ENCODE assay signal across 8 cellular contexts in genomic region chr19:1269478-1270167, GRCh38. TPM values are rescaled to one million over a fixed set of nuclear protein-coding genes. Genes with fewer than 3 reads are reported as not detected.
DNase-seq lines count a peak whose midpoint lies in the region; ATAC-seq and TF ChIP-seq lines count a peak whose summit lies in the region.

No MANE protein-coding gene starts in this region.

- peaks cover 5% of the 10 kb centered on the region for H3K36me3 Mint-ChIP-seq in IgD-negative memory B cell

- H3K27ac ChIP-seq in neural cell (ENCODE audit: low read length): peak overlapping the region; percentile 82
- H3K27ac ChIP-seq in suprapubic skin: peak overlapping the region; percentile 100

- no peaks in the 10 kb centered on the region for H3K27me3 Mint-ChIP-seq in IgD-negative memory B cell

- no peaks in the 10 kb centered on the region for H3K9me3 ChIP-seq in neural cell (ENCODE audit: low read length)
- H3K9me3 ChIP-seq in suprapubic skin: no peaks in the 10 kb centered on the region

- no peak for TF ChIP-seq POLR2A in suprapubic skin (IDR thresholded peaks at IDR 0.05)

- peaks cover 95% of the 10 kb centered on the region for H3K4me1 ChIP-seq in suprapubic skin

- under 1% methylated on average over 22 of the region's 63 CpGs for WGBS in suprapubic skin

- peaks cover 35 to 47% (median 41%) of the 10 kb centered on the region in 3 donors for H3K4me1 Mint-ChIP-seq in IgD-negative memory B cell

- peak; percentile 79 for TF ChIP-seq EP300 in neural cell (conservative IDR thresholded peaks at IDR 0.05; ENCODE audit: poor library complexity, severe bottlenecking)
- TF ChIP-seq EP300 in suprapubic skin (IDR thresholded peaks at IDR 0.05): no peak

- TF ChIP-seq CTCF in foreskin fibroblast (IDR thresholded peaks at IDR 0.05; ENCODE audit: low read depth, low read length): no peak
- no peak for TF ChIP-seq CTCF in neural cell (IDR thresholded peaks at IDR 0.05; ENCODE audit: poor library complexity, severe bottlenecking)
- TF ChIP-seq CTCF in suprapubic skin (IDR thresholded peaks at IDR 0.05): no peak

- H3K4me3 Mint-ChIP-seq in IgD-negative memory B cell: peak overlapping the region; percentile 84 to 97 (median 92)

- H3K27me3 ChIP-seq in neural cell (ENCODE audit: insufficient read depth, low read depth, low read length) (no peaks in the 10 kb centered on the region), suprapubic skin (no peaks in the 10 kb centered on the region)

- H3F3A ChIP-seq in neural cell (ENCODE audit: insufficient read depth, low read length, poor library complexity, severe bottlenecking): no peaks in the 10 kb centered on the region

- H3K9me2 ChIP-seq in neural cell (ENCODE audit: insufficient read depth, low read length): no peaks in the 10 kb centered on the region

- H3K4me2 ChIP-seq in neural cell (ENCODE audit: low read length): peak overlapping the region; percentile 99

- H3K27ac Mint-ChIP-seq in IgD-negative memory B cell: peak overlapping the region; percentile 93 to 95 (median 95)

- peak; percentile 67 for DNase-seq in DMS79 (lab: John Stamatoyannopoulos, UW)
- peak; percentile 92 for DNase-seq in RPMI7951 (ENCODE audit: low read depth)
- DNase-seq in activated gamma-delta T cell (lab: John Stamatoyannopoulos, UW): peak; percentile 79
- DNase-seq in foreskin fibroblast: peak; percentile 84 to 93
- peak; percentile 93 for DNase-seq in suprapubic skin (ENCODE audit: low spot score in 2 of 2)

- H3K9ac ChIP-seq in neural cell (ENCODE audit: low read length): peak overlapping the region; percentile 90

- H2AFZ ChIP-seq in neural cell (ENCODE audit: low read depth, low read length): no peak overlapping the region

- H3K36me3 ChIP-seq in neural cell (ENCODE audit: insufficient read depth, low read length): peaks cover 5% of the 10 kb centered on the region
- peaks cover 39% of the 10 kb centered on the region for H3K36me3 ChIP-seq in suprapubic skin

- TF ChIP-seq RAD21 in neural cell (conservative IDR thresholded peaks at IDR 0.05): no peak

- ATAC-seq in GM21528 (IDR thresholded peaks at IDR 0.05; ENCODE audit: low FRiP score, unreplicated experiment): peak; percentile 18

- H3K4me3 ChIP-seq in foreskin fibroblast (ENCODE audit: low read depth in 1 of 2, low read length in 2 of 2): peak overlapping the region; percentile 68 to 91
- peak overlapping the region; percentile 71 for H3K4me3 ChIP-seq in neural cell (ENCODE audit: low read length)
- peak overlapping the region; percentile 80 for H3K4me3 ChIP-seq in suprapubic skin

- H3K79me2 ChIP-seq in neural cell (replicated peaks; ENCODE audit: insufficient read depth, low read length): peaks cover 35% of the 10 kb centered on the region

- no peaks in the 10 kb centered on the region for H3K9me3 Mint-ChIP-seq in IgD-negative memory B cell

- peaks cover 20% of the 10 kb centered on the region for H4K20me1 ChIP-seq in neural cell (ENCODE audit: insufficient read depth)

TF ChIP-seq in neural cell, 6 proteins besides CTCF, POLR2A, EP300 and RAD21:
- no peak for TF ChIP-seq REST (IDR thresholded peaks at IDR 0.05; ENCODE audit: borderline replicate concordance)
- peak; percentile 92 for TF ChIP-seq MXI1 (conservative IDR thresholded peaks at IDR 0.05; ENCODE audit: poor library complexity, severe bottlenecking)
- TF ChIP-seq TAF1 (IDR thresholded peaks at IDR 0.05; ENCODE audit: low read depth): no peak
- no peak for TF ChIP-seq EZH2 (IDR thresholded peaks at IDR 0.05; ENCODE audit: borderline replicate concordance, insufficient read depth, low read length, poor library complexity, severe bottlenecking)

RNA-seq across cellular contexts. Expression of gene CIRBP, which starts 0.5 kb away (rescaled TPM):
- polyA plus RNA-seq in IgD-negative memory B cell (377 TPM), neural cell (1,663 and 1,665 TPM in 2 replicates)
- total RNA-seq in RPMI7951 (2014; rRNA removed; shearing (Covaris generic)): 44.2 and 66.8 TPM in 2 replicates
- 542 and 651 TPM in 2 replicates for polyA minus RNA-seq in neural cell
- 100 to 1,000 TPM; 338 to 672 (median 451) TPM for total RNA-seq in suprapubic skin

RNA-seq across cellular contexts. Expression of gene FAM174C, which starts 5.7 kb away (rescaled TPM):
- polyA plus RNA-seq in IgD-negative memory B cell: 115 TPM
- 57.6 and 92.0 TPM in 2 replicates for total RNA-seq in RPMI7951 (2014; rRNA removed; shearing (Covaris generic))
- 21.7 and 28.4 TPM in 2 replicates for polyA plus RNA-seq in neural cell
- polyA minus RNA-seq in neural cell: 5.1 and 7.5 TPM in 2 replicates
- total RNA-seq in suprapubic skin: 10 to 100 TPM; 44.3 to 72.5 (median 58.2) TPM

RNA-seq across cellular contexts. Expression of gene EFNA2, which starts 16.1 kb away (rescaled TPM):
- polyA plus RNA-seq in IgD-negative memory B cell (not detected), neural cell (9.8 and 10.3 TPM in 2 replicates)
- not detected in 2 replicates for total RNA-seq in RPMI7951 (2014; rRNA removed; shearing (Covaris generic))
- 23.4 and 24.8 TPM in 2 replicates for polyA minus RNA-seq in neural cell
- not detected for total RNA-seq in suprapubic skin

RNA-seq across cellular contexts. Expression of gene MIDN, which starts 21.2 kb away (rescaled TPM):
- 4.8 TPM for polyA plus RNA-seq in IgD-negative memory B cell
- 3.2 and 4.1 TPM in 2 replicates for total RNA-seq in RPMI7951 (2014; rRNA removed; shearing (Covaris generic))
- polyA plus RNA-seq in neural cell: 24.8 and 28.3 TPM in 2 replicates
- polyA minus RNA-seq in neural cell: 56.4 and 57.9 TPM in 2 replicates
- 100 to 1,000 TPM in 2 of 4 donors, 10 to 100 TPM in 2; 89.0 to 153 (median 105) TPM for total RNA-seq in suprapubic skin

RNA-seq across cellular contexts. Expression of gene ATP5F1D, which starts 28.1 kb away (rescaled TPM):
- polyA plus RNA-seq in IgD-negative memory B cell (339 TPM), neural cell (22.8 and 47.8 TPM in 2 replicates)
- 41.8 and 78.0 TPM in 2 replicates for total RNA-seq in RPMI7951 (2014; rRNA removed; shearing (Covaris generic))
- 9.0 and 13.3 TPM in 2 replicates for polyA minus RNA-seq in neural cell
- total RNA-seq in suprapubic skin: 100 to 1,000 TPM; 102 to 205 (median 137) TPM

Comparison
In these comparisons a context has a peak if more than half of its experiments do, and no peak if none do; other contexts are left out.
1. Peak in every context shown above with its lines: DNase-seq, ATAC-seq, H3K4me3 ChIP-seq and H3K27ac ChIP-seq.